Comparison of ENCODE assay signal across 6 cellular contexts in genomic region chr19:3606174-3606689, GRCh38. TPM values are rescaled to one million over a fixed set of nuclear protein-coding genes. Genes with fewer than 3 reads are reported as not detected.
A peak's percentile ranks its signal among the peaks of the same experiment; 100 is the strongest.
DNase-seq lines count a peak whose midpoint lies in the region; ATAC-seq, FAIRE-seq and TF ChIP-seq lines count a peak whose summit lies in the region.

No MANE protein-coding gene starts in this region.

- H3K36me3 ChIP-seq in bronchial epithelial cell (ENCODE audit: control insufficient read depth, insufficient read depth, low read length) = peaks cover 2% of the 10 kb centered on the region

- no peak for TF ChIP-seq CTCF in bronchial epithelial cell (IDR thresholded peaks at IDR 0.05; ENCODE audit: insufficient read depth, low read length, severe bottlenecking)
- no peak for TF ChIP-seq CTCF in retinal pigment epithelial cell (conservative IDR thresholded peaks at IDR 0.05; ENCODE audit: low read depth, low read length)

- no peaks in the 10 kb centered on the region for H3K27me3 ChIP-seq in bronchial epithelial cell (ENCODE audit: control insufficient read depth, insufficient read depth, low read length)

- no peak for ATAC-seq in GM21381 (IDR thresholded peaks at IDR 0.05; ENCODE audit: unreplicated experiment)

- FAIRE-seq in bronchial epithelial cell (lab: Jason Lieb, UNC) = no peak

- H3K4me3 ChIP-seq in bronchial epithelial cell (ENCODE audit: low read depth, low read length) (peak overlapping the region; percentile 25), retinal pigment epithelial cell (ENCODE audit: low read length) (peak overlapping the region; percentile 44)

- DNase-seq in NCI-H1105 (lab: John Stamatoyannopoulos, UW) = peak; percentile 52
- no peak for DNase-seq in bronchial epithelial cell (ENCODE audit: low read depth)
- no peak for DNase-seq in retinal pigment epithelial cell (ENCODE audit: low read depth)
- no peak for DNase-seq in HUDEP-2 (lab: John Stamatoyannopoulos, UW; ENCODE audit: unreplicated experiment in 76 of 76)
- DNase-seq in GM19240 (ENCODE audit: insufficient read length, low spot score) = no peak

RNA-seq across cellular contexts. Expression of gene TBXA2R, which starts 0.4 kb away (rescaled TPM):
- not detected in 2 replicates for total RNA-seq in bronchial epithelial cell

RNA-seq across cellular contexts. Expression of gene CACTIN, which starts 20.4 kb away (rescaled TPM):
- 30.2 and 30.3 TPM in 2 replicates for total RNA-seq in bronchial epithelial cell

RNA-seq across cellular contexts. Expression of gene GIPC3, which starts 21.0 kb away (rescaled TPM):
- total RNA-seq in bronchial epithelial cell = not detected in 2 replicates

RNA-seq across cellular contexts. Expression of gene HMG20B, which starts 33.5 kb away (rescaled TPM):
- 37.4 and 48.3 TPM in 2 replicates for total RNA-seq in bronchial epithelial cell

RNA-seq across cellular contexts. Expression of gene MFSD12, which starts 48.8 kb away (rescaled TPM):
- 46.3 and 59.1 TPM in 2 replicates for total RNA-seq in bronchial epithelial cell
